ENCODE assay signal across 1 cellular context in the genomic region with DNA sequence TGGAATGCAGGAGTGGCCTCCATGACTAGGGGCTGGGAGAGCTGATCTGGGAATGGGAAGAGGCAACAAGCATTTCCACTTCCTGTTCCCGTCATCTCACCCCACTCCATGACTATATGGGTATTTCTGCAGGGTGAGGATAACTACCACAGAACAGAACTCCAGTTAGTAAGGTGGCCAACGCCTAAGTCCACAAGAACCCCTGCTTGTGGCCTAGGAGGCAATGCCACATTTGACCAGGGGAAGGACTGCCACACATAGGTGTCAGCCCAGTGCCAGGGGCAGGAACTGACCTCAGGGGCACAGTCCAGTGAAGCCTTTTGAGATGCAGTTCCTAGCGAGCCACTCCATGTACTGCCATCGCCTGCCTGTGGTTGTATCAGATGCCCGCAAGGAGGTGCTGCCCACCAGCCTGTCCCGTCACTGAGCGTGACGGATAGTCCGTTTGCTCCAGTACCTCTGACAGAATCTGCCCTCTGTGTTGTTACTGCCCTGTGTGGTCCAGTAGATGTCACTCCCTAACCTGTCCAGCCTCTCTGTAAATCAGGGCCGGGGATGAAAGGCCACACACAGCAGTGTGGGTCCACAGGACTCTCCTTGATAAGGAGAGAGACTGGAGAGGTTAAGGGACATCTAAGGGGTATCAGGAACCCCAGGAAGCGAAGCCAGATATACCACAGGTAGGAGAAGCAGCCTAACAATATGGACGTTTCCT.
TF ChIP-seq lines count a peak whose summit lies in the region.

No MANE protein-coding gene starts in this region.

TF ChIP-seq in HepG2, 621 proteins besides CTCF, POLR2A, EP300 and RAD21 (continued from another document and continues in another):
- TF ChIP-seq, protein P1, sequence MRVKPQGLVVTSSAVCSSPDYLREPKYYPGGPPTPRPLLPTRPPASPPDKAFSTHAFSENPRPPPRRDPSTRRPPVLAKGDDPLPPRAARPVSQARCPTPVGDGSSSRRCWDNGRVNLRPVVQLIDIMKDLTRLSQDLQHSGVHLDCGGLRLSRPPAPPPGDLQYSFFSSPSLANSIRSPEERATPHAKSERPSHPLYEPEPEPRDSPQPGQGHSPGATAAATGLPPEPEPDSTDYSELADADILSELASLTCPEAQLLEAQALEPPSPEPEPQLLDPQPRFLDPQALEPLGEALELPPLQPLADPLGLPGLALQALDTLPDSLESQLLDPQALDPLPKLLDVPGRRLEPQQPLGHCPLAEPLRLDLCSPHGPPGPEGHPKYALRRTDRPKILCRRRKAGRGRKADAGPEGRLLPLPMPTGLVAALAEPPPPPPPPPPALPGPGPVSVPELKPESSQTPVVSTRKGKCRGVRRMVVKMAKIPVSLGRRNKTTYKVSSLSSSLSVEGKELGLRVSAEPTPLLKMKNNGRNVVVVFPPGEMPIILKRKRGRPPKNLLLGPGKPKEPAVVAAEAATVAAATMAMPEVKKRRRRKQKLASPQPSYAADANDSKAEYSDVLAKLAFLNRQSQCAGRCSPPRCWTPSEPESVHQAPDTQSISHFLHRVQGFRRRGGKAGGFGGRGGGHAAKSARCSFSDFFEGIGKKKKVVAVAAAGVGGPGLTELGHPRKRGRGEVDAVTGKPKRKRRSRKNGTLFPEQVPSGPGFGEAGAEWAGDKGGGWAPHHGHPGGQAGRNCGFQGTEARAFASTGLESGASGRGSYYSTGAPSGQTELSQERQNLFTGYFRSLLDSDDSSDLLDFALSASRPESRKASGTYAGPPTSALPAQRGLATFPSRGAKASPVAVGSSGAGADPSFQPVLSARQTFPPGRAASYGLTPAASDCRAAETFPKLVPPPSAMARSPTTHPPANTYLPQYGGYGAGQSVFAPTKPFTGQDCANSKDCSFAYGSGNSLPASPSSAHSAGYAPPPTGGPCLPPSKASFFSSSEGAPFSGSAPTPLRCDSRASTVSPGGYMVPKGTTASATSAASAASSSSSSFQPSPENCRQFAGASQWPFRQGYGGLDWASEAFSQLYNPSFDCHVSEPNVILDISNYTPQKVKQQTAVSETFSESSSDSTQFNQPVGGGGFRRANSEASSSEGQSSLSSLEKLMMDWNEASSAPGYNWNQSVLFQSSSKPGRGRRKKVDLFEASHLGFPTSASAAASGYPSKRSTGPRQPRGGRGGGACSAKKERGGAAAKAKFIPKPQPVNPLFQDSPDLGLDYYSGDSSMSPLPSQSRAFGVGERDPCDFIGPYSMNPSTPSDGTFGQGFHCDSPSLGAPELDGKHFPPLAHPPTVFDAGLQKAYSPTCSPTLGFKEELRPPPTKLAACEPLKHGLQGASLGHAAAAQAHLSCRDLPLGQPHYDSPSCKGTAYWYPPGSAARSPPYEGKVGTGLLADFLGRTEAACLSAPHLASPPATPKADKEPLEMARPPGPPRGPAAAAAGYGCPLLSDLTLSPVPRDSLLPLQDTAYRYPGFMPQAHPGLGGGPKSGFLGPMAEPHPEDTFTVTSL (CRISPR knock-in tag; IDR thresholded peaks at IDR 0.05; ENCODE audit: borderline replicate concordance): peak; percentile 56; the same call in 1 of the 2 replicates
- TF ChIP-seq ZNF331 (CRISPR knock-in tag; IDR thresholded peaks at IDR 0.05) (peak; percentile 80), KDM5A (IDR thresholded peaks at IDR 0.05; ENCODE audit: borderline replicate concordance, low read length) (no peak), SAP130 (CRISPR knock-in tag; IDR thresholded peaks at IDR 0.05; ENCODE audit: low read depth) (peak; percentile 85; the same call in 1 of the 2 replicates), ZNF768 (CRISPR knock-in tag; IDR thresholded peaks at IDR 0.05) (peak; percentile 52), ELF4 (CRISPR knock-in tag; IDR thresholded peaks at IDR 0.05; ENCODE audit: borderline replicate concordance) (0 out of 2 replicates have a peak, but pooled peaks have one; percentile 64), MEF2D (CRISPR knock-in tag; IDR thresholded peaks at IDR 0.05) (peak; percentile 14; the same call in 1 of the 2 replicates), SOX13 (IDR thresholded peaks at IDR 0.05) (no peak), SOX13 (CRISPR knock-in tag; conservative IDR thresholded peaks at IDR 0.05 in 1 of 2, IDR thresholded peaks at IDR 0.05 in 1 of 2) (peak in 1 of 2 experiments; percentile 54; a peak in 1 of 4 replicates), GATAD1 (CRISPR knock-in tag; IDR thresholded peaks at IDR 0.05) (peak; percentile 61; the same call in 1 of the 2 replicates), TARDBP (CRISPR knock-in tag; IDR thresholded peaks at IDR 0.05) (peak; percentile 91), KDM2A (CRISPR knock-in tag; IDR thresholded peaks at IDR 0.05; ENCODE audit: borderline replicate concordance, low read depth) (peak; percentile 90), HOXD1 (CRISPR knock-in tag; IDR thresholded peaks at IDR 0.05) (no peak), FOXA1 (IDR thresholded peaks at IDR 0.05) (no peak), FOXA1 (CRISPR knock-in tag; IDR thresholded peaks at IDR 0.05) (peak; percentile 72), MEIS2 (CRISPR knock-in tag; IDR thresholded peaks at IDR 0.05) (peak; percentile 76; the same call in 1 of the 2 replicates), CCDC6 (CRISPR knock-in tag; IDR thresholded peaks at IDR 0.05) (peak; percentile 73; the same call in 1 of the 2 replicates), ZNF501 (CRISPR knock-in tag; IDR thresholded peaks at IDR 0.05) (peak; percentile 84), SCMH1 (CRISPR knock-in tag; IDR thresholded peaks at IDR 0.05; ENCODE audit: borderline replicate concordance) (no peak), FOXA3 (CRISPR knock-in tag; IDR thresholded peaks at IDR 0.05) (peak; percentile 67; the same call in 1 of the 2 replicates), BORCS8-MEF2B (CRISPR knock-in tag; IDR thresholded peaks at IDR 0.05) (peak; percentile 69; the same call in 1 of the 2 replicates), TGIF2 (CRISPR knock-in tag; IDR thresholded peaks at IDR 0.05) (peak; percentile 96), MTA1 (CRISPR knock-in tag; IDR thresholded peaks at IDR 0.05; ENCODE audit: borderline replicate concordance) (peak; percentile 52; the same call in 1 of the 2 replicates), PRMT3 (CRISPR knock-in tag; IDR thresholded peaks at IDR 0.05; ENCODE audit: borderline replicate concordance, low read depth) (no peak), CHD4 (IDR thresholded peaks at IDR 0.05; ENCODE audit: borderline replicate concordance, low read length) (peak; percentile 58; the same call in 1 of the 2 replicates), KDM5B (CRISPR knock-in tag; IDR thresholded peaks at IDR 0.05; ENCODE audit: borderline replicate concordance) (peak; percentile 80; the same call in 1 of the 2 replicates), HES4 (CRISPR knock-in tag; IDR thresholded peaks at IDR 0.05; ENCODE audit: borderline replicate concordance) (no peak), MEIS1 (CRISPR knock-in tag; IDR thresholded peaks at IDR 0.05; ENCODE audit: borderline replicate concordance) (peak; percentile 45; the same call in 1 of the 2 replicates), MXI1 (IDR thresholded peaks at IDR 0.05; ENCODE audit: borderline replicate concordance, low read depth, low read length) (peak; percentile 74; the same call in 1 of the 3 replicates), LCORL (IDR thresholded peaks at IDR 0.05) (no peak), LCORL (CRISPR knock-in tag; IDR thresholded peaks at IDR 0.05) (peak; percentile 79), AGO1 (IDR thresholded peaks at IDR 0.05; ENCODE audit: low read depth, low read length, poor library complexity, severe bottlenecking) (no peak), SPEN (CRISPR knock-in tag; IDR thresholded peaks at IDR 0.05; ENCODE audit: low read depth) (no peak), MZF1 (CRISPR knock-in tag; IDR thresholded peaks at IDR 0.05; ENCODE audit: borderline replicate concordance) (no peak), SMYD3 (CRISPR knock-in tag; IDR thresholded peaks at IDR 0.05) (0 out of 2 replicates have a peak, but pooled peaks have one; percentile 33), ZNF484 (CRISPR knock-in tag; IDR thresholded peaks at IDR 0.05; ENCODE audit: borderline replicate concordance, low read depth) (no peak), YEATS2 (CRISPR knock-in tag; IDR thresholded peaks at IDR 0.05; ENCODE audit: borderline replicate concordance) (peak; percentile 67; the same call in 1 of the 2 replicates), KDM3A (CRISPR knock-in tag; IDR thresholded peaks at IDR 0.05; ENCODE audit: low read depth) (peak; percentile 77; the same call in 1 of the 2 replicates)
- TF ChIP-seq, protein P2, sequence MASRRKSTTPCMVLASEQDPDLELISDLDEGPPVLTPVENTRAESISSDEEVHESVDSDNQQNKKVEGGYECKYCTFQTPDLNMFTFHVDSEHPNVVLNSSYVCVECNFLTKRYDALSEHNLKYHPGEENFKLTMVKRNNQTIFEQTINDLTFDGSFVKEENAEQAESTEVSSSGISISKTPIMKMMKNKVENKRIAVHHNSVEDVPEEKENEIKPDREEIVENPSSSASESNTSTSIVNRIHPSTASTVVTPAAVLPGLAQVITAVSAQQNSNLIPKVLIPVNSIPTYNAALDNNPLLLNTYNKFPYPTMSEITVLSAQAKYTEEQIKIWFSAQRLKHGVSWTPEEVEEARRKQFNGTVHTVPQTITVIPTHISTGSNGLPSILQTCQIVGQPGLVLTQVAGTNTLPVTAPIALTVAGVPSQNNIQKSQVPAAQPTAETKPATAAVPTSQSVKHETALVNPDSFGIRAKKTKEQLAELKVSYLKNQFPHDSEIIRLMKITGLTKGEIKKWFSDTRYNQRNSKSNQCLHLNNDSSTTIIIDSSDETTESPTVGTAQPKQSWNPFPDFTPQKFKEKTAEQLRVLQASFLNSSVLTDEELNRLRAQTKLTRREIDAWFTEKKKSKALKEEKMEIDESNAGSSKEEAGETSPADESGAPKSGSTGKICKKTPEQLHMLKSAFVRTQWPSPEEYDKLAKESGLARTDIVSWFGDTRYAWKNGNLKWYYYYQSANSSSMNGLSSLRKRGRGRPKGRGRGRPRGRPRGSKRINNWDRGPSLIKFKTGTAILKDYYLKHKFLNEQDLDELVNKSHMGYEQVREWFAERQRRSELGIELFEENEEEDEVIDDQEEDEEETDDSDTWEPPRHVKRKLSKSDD (CRISPR knock-in tag; IDR thresholded peaks at IDR 0.05; ENCODE audit: low read depth): 0 out of 2 replicates have a peak, but pooled peaks have one; percentile 38
- TF ChIP-seq, protein P3, sequence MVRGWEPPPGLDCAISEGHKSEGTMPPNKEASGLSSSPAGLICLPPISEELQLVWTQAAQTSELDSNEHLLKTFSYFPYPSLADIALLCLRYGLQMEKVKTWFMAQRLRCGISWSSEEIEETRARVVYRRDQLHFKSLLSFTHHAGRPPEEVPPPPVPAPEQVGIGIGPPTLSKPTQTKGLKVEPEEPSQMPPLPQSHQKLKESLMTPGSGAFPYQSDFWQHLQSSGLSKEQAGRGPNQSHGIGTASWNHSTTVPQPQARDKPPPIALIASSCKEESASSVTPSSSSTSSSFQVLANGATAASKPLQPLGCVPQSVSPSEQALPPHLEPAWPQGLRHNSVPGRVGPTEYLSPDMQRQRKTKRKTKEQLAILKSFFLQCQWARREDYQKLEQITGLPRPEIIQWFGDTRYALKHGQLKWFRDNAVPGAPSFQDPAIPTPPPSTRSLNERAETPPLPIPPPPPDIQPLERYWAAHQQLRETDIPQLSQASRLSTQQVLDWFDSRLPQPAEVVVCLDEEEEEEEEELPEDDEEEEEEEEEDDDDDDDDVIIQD (CRISPR knock-in tag; IDR thresholded peaks at IDR 0.05; ENCODE audit: low read depth): peak; percentile 47; the same call in 1 of the 2 replicates
- TF ChIP-seq, protein P4, sequence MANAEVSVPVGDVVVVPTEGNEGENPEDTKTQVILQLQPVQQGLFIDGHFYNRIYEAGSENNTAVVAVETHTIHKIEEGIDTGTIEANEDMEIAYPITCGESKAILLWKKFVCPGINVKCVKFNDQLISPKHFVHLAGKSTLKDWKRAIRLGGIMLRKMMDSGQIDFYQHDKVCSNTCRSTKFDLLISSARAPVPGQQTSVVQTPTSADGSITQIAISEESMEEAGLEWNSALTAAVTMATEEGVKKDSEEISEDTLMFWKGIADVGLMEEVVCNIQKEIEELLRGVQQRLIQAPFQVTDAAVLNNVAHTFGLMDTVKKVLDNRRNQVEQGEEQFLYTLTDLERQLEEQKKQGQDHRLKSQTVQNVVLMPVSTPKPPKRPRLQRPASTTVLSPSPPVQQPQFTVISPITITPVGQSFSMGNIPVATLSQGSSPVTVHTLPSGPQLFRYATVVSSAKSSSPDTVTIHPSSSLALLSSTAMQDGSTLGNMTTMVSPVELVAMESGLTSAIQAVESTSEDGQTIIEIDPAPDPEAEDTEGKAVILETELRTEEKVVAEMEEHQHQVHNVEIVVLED (CRISPR knock-in tag; IDR thresholded peaks at IDR 0.05; ENCODE audit: borderline replicate concordance): peak; percentile 39; the same call in 1 of the 2 replicates
- TF ChIP-seq, protein P5, sequence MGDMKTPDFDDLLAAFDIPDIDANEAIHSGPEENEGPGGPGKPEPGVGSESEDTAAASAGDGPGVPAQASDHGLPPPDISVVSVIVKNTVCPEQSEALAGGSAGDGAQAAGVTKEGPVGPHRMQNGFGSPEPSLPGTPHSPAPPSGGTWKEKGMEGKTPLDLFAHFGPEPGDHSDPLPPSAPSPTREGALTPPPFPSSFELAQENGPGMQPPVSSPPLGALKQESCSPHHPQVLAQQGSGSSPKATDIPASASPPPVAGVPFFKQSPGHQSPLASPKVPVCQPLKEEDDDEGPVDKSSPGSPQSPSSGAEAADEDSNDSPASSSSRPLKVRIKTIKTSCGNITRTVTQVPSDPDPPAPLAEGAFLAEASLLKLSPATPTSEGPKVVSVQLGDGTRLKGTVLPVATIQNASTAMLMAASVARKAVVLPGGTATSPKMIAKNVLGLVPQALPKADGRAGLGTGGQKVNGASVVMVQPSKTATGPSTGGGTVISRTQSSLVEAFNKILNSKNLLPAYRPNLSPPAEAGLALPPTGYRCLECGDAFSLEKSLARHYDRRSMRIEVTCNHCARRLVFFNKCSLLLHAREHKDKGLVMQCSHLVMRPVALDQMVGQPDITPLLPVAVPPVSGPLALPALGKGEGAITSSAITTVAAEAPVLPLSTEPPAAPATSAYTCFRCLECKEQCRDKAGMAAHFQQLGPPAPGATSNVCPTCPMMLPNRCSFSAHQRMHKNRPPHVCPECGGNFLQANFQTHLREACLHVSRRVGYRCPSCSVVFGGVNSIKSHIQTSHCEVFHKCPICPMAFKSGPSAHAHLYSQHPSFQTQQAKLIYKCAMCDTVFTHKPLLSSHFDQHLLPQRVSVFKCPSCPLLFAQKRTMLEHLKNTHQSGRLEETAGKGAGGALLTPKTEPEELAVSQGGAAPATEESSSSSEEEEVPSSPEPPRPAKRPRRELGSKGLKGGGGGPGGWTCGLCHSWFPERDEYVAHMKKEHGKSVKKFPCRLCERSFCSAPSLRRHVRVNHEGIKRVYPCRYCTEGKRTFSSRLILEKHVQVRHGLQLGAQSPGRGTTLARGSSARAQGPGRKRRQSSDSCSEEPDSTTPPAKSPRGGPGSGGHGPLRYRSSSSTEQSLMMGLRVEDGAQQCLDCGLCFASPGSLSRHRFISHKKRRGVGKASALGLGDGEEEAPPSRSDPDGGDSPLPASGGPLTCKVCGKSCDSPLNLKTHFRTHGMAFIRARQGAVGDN (CRISPR knock-in tag; IDR thresholded peaks at IDR 0.05): peak; percentile 85
- TF ChIP-seq, protein P6, sequence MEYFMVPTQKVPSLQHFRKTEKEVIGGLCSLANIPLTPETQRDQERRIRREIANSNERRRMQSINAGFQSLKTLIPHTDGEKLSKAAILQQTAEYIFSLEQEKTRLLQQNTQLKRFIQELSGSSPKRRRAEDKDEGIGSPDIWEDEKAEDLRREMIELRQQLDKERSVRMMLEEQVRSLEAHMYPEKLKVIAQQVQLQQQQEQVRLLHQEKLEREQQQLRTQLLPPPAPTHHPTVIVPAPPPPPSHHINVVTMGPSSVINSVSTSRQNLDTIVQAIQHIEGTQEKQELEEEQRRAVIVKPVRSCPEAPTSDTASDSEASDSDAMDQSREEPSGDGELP (IDR thresholded peaks at IDR 0.05; ENCODE audit: borderline replicate concordance, low read depth): peak; percentile 18; the same call in 1 of the 2 replicates
